8 cellular contexts compared by ENCODE assay signal in the genomic region with DNA sequence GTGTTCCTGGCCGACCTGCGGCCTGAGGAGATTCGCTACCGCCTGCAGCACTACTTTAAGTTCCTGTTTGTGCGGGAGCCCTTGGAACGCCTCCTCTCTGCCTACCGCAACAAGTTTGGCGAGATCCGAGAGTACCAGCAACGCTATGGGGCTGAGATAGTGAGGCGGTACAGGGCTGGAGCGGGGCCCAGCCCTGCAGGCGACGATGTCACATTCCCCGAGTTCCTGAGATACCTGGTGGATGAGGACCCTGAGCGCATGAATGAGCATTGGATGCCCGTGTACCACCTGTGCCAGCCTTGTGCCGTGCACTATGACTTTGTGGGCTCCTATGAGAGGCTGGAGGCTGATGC. TPM values are rescaled to one million over a fixed set of nuclear protein-coding genes. Genes with fewer than 3 reads are reported as not detected.
DNase-seq lines count a peak whose midpoint lies in the region; ATAC-seq and TF ChIP-seq lines count a peak whose summit lies in the region.

No MANE protein-coding gene starts in this region.

- DNase-seq in WERI-Rb-1 (no peak), esophagus squamous epithelium (lab: John Stamatoyannopoulos, UW) (no peak), cerebellum (ENCODE audit: low spot score) (no peak), NCI-H1930 (lab: John Stamatoyannopoulos, UW) (no peak)

- peak overlapping the region; percentile 24 to 77 (median 42) for H3K27ac Mint-ChIP-seq in nephron

- peaks cover 7% of the 10 kb centered on the region for H3K36me3 Mint-ChIP-seq in nephron (ENCODE audit: low read depth)

- peak overlapping the region; percentile 84 to 89 (median 89) for H3K4me3 Mint-ChIP-seq in nephron

- H3K9me3 Mint-ChIP-seq in nephron: no peaks in the 10 kb centered on the region

- H3K27ac ChIP-seq in WERI-Rb-1: peak overlapping the region; percentile 91
- H3K27ac ChIP-seq in esophagus squamous epithelium: peak overlapping the region; percentile 84 to 96 (median 90)

- peak overlapping the region; percentile 80 for H3K4me3 ChIP-seq in GM12875 (ENCODE audit: low read depth, low read length)
- peak overlapping the region; percentile 86 for H3K4me3 ChIP-seq in WERI-Rb-1 (ENCODE audit: low read depth, low read length)
- H3K4me3 ChIP-seq in esophagus squamous epithelium: peak overlapping the region; percentile 63 to 95 (median 80)

- no peaks in the 10 kb centered on the region for H3K27me3 Mint-ChIP-seq in nephron (ENCODE audit: low read depth)

- no peaks in the 10 kb centered on the region for H3K27me3 ChIP-seq in WERI-Rb-1 (ENCODE audit: insufficient read depth, low read depth, severe bottlenecking)
- H3K27me3 ChIP-seq in esophagus squamous epithelium: no peaks in the 10 kb centered on the region

- ATAC-seq in HG02885 (IDR thresholded peaks at IDR 0.05; ENCODE audit: poor library complexity, unreplicated experiment) (peak; percentile 15), GM21367 (IDR thresholded peaks at IDR 0.05; ENCODE audit: unreplicated experiment) (no peak)

- no peak for TF ChIP-seq POLR2A in esophagus squamous epithelium (IDR thresholded peaks at IDR 0.05)

- H3K9me3 ChIP-seq in WERI-Rb-1 (ENCODE audit: severe bottlenecking) (no peaks in the 10 kb centered on the region), esophagus squamous epithelium (no peaks in the 10 kb centered on the region)

- WGBS in esophagus squamous epithelium, 2 donors: 14% methylated on average over 8 of the region's 18 CpGs; no CpG with 5 or more reads in 1 of the 2 donors

- H3K4me1 ChIP-seq in esophagus squamous epithelium: peaks cover 16 to 33% (median 17%) of the 10 kb centered on the region in 3 donors

- no peak for TF ChIP-seq CTCF in GM12875 (IDR thresholded peaks at IDR 0.05; ENCODE audit: borderline replicate concordance, insufficient read depth, low read depth, low read length)
- no peak for TF ChIP-seq CTCF in WERI-Rb-1 (IDR thresholded peaks at IDR 0.05; ENCODE audit: low read depth, low read length)
- TF ChIP-seq CTCF in esophagus squamous epithelium (IDR thresholded peaks at IDR 0.05): no peak
- TF ChIP-seq CTCF in nephron (IDR thresholded peaks at IDR 0.05; ENCODE audit: unreplicated experiment in 3 of 3): no peak

- intact Hi-C loops in esophagus squamous epithelium (cut with DNase I): no loop called here

- peaks cover 11% of the 10 kb centered on the region for H3K4me1 Mint-ChIP-seq in nephron

- peaks cover 10% of the 10 kb centered on the region for H3K36me3 ChIP-seq in WERI-Rb-1
- peaks cover 0 to 6% (median 0%) of the 10 kb centered on the region in 3 donors for H3K36me3 ChIP-seq in esophagus squamous epithelium

RNA-seq across cellular contexts. Expression of gene CHST14, which starts 1.0 kb away (rescaled TPM):
- total RNA-seq in esophagus squamous epithelium: 1 to 10 TPM; 2.9 to 7.4 (median 5.2) TPM
- total RNA-seq in cerebellum: 3.8 TPM

RNA-seq across cellular contexts. Expression of gene BAHD1, which starts 31.0 kb away (rescaled TPM):
- 10 to 100 TPM in 2 of 4 donors, 1 to 10 TPM in 2; 6.0 to 13.1 (median 9.8) TPM for total RNA-seq in esophagus squamous epithelium
- total RNA-seq in cerebellum: 6.3 TPM
